18 cellular contexts compared by ENCODE assay signal in the genomic region with DNA sequence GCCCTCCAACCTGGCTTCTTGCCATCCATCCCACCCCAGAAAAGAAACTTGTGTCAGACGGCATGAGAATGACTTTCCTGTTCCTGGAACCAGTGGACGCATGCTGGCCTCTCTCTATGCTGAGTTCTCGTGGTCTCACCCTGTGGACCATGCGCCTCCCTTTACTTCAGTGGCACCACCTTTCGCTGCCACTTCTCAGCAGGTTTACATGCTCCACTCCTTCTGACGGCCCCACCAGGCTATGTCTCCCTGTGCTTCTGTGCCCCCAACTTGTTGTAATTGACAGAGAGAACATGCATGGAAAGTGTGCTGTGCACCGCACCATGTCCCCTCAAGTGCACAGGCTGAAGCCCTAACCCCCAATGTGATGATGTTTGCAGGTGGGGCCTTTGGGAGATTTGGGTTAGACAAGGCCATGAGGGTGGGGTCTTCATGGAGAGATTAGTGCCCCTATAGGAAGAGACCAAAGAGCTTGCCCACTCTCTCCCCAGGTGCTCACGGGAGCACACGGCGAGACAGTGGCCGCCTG. TPM values are rescaled to one million over a fixed set of nuclear protein-coding genes. Genes with fewer than 3 reads are reported as not detected.
"Had no signal": no experiment of that assay in that cellular context is flagged by ENCODE, and none has a peak within 500 bp of the region (broad histone marks: within the 10 kb centered on the region; RNA-seq: fewer than 3 reads in every experiment).

No MANE protein-coding gene starts in this region.

- H3K27ac ChIP-seq: brain microvascular endothelial cell, heart right ventricle, pancreas, tibial nerve, uterus had no signal

- H3K9me3 Mint-ChIP-seq: activated T-cell treated with anti-CD3 and anti-CD28 coated beads, Interleukin-2, amount 50 U/mL, for 24 hours; central memory CD8-positive, alpha-beta T cell had no signal

- H3K9me3 ChIP-seq: heart right ventricle, pancreas, uterus had no signal

- H3K36me3 ChIP-seq: brain microvascular endothelial cell, heart right ventricle, pancreas, tibial nerve, uterus had no signal

- H3K4me1 ChIP-seq: uterus had no signal

- ATAC-seq: esophagus mucosa; heart right ventricle; naive thymus-derived CD4-positive, alpha-beta T cell; pancreas; stimulated activated naive CD8-positive, alpha-beta T cell treated with anti-CD3 and anti-CD28 coated beads, Interleukin-15, Interleukin-2, amounts not matched to agents 100 U/mL and 50 U/mL, for 24 hours had no signal

- DNase-seq: activated naive CD4-positive, alpha-beta T cell treated with anti-CD3 and anti-CD28 coated beads, Interleukin-2, amount 50 U/mL, for 16 hours; activated T-cell treated with anti-CD3 and anti-CD28 coated beads, Interleukin-2, amount 50 U/mL, for 24 hours; aorta; brain microvascular endothelial cell; cortex of kidney; effector CD4-positive, alpha-beta T cell; heart right ventricle; kidney glomerular epithelial cell; mesenchymal stem cell; naive thymus-derived CD4-positive, alpha-beta T cell; pancreas; stimulated activated naive CD8-positive, alpha-beta T cell treated with anti-CD3 and anti-CD28 coated beads, Interleukin-15, Interleukin-2, amounts not matched to agents 100 U/mL and 50 U/mL, for 24 hours; substantia nigra; uterus had no signal

- H3K27me3 ChIP-seq: uterus had no signal

- H3K4me1 Mint-ChIP-seq: central memory CD8-positive, alpha-beta T cell had no signal

- H3K27ac Mint-ChIP-seq: activated T-cell treated with anti-CD3 and anti-CD28 coated beads, Interleukin-2, amount 50 U/mL, for 24 hours; naive thymus-derived CD4-positive, alpha-beta T cell had no signal

- H3K4me3 Mint-ChIP-seq: activated T-cell treated with anti-CD3 and anti-CD28 coated beads, Interleukin-2, amount 50 U/mL, for 24 hours; central memory CD8-positive, alpha-beta T cell; naive thymus-derived CD4-positive, alpha-beta T cell had no signal

- H3K4me3 ChIP-seq: heart right ventricle, pancreas, tibial nerve, uterus had no signal

RNA-seq across cellular contexts. Expression of a gene that starts 3.1 kb away (rescaled TPM):
- total RNA-seq: naive thymus-derived CD4-positive, alpha-beta T cell; T-helper 1 cell treated with Interleukin-12 subunit alpha and Interleukin-12 subunit beta and Interleukin-4 antibody, amounts not matched to agents 30 ng/mL and 1 ng/mL, for 36 hours had no signal
- polyA plus RNA-seq: naive thymus-derived CD4-positive, alpha-beta T cell had no signal
